In genomic region chr10:102804382-102804781, GRCh38 we compare ENCODE assay signal across 21 cellular contexts. TPM values are rescaled to one million over a fixed set of nuclear protein-coding genes. Genes with fewer than 3 reads are reported as not detected.
DNase-seq lines count a peak whose midpoint lies in the region; ATAC-seq and TF ChIP-seq lines count a peak whose summit lies in the region.
"Had no signal": no experiment of that assay in that cellular context is flagged by ENCODE, and none has a peak within 500 bp of the region (broad histone marks: within the 10 kb centered on the region; RNA-seq: fewer than 3 reads in every experiment).

No MANE protein-coding gene starts in this region.

- no peaks in the 10 kb centered on the region for H3K36me3 ChIP-seq in MM.1S (replicated peaks; ENCODE audit: insufficient read depth, low read length)
- H3K36me3 ChIP-seq in left ventricle myocardium inferior, result peaks cover 31% of the 10 kb centered on the region
- H3K36me3 ChIP-seq: HAP-1, neural progenitor cell had no signal

- H3K4me1 Mint-ChIP-seq in stimulated activated naive CD8-positive, alpha-beta T cell treated with anti-CD3 and anti-CD28 coated beads, Interleukin-15, Interleukin-2, amounts not matched to agents 100 ng/mL and 50 ng/mL, for 24 hours (ENCODE audit: low read depth), result peaks cover 40% of the 10 kb centered on the region
- peaks cover 36% of the 10 kb centered on the region for H3K4me1 Mint-ChIP-seq in activated naive CD8-positive, alpha-beta T cell treated with anti-CD3 and anti-CD28 coated beads for 36 hours
- H3K4me1 Mint-ChIP-seq in nephron, result peaks cover 59% of the 10 kb centered on the region

- H3K4me1 ChIP-seq in MM.1S (ENCODE audit: low read length), result peaks cover 17% of the 10 kb centered on the region
- H3K4me1 ChIP-seq in left ventricle myocardium inferior, result peaks cover 68% of the 10 kb centered on the region
- H3K4me1 ChIP-seq: Caco-2, HAP-1 had no signal

- H3K4me3 ChIP-seq in MM.1S (ENCODE audit: low read length) (no peak overlapping the region), left ventricle myocardium inferior (no peak overlapping the region)
- H3K4me3 ChIP-seq: HAP-1, neural progenitor cell had no signal

- no peaks in the 10 kb centered on the region for H3K27me3 ChIP-seq in MM.1S (replicated peaks; ENCODE audit: insufficient read depth, low read length)
- no peaks in the 10 kb centered on the region for H3K27me3 ChIP-seq in left ventricle myocardium inferior (ENCODE audit: low read depth)
- H3K27me3 ChIP-seq: neural progenitor cell had no signal

- H3K36me3 Mint-ChIP-seq in stimulated activated naive CD8-positive, alpha-beta T cell treated with anti-CD3 and anti-CD28 coated beads, Interleukin-15, Interleukin-2, amounts not matched to agents 100 ng/mL and 50 ng/mL, for 24 hours (ENCODE audit: low read depth), result peaks cover 20% of the 10 kb centered on the region
- H3K36me3 Mint-ChIP-seq in activated naive CD8-positive, alpha-beta T cell treated with anti-CD3 and anti-CD28 coated beads for 36 hours, result peaks cover 19% of the 10 kb centered on the region
- H3K36me3 Mint-ChIP-seq in nephron (ENCODE audit: low read depth), result peaks cover 54% of the 10 kb centered on the region

- no peak for TF ChIP-seq CTCF in nephron (IDR thresholded peaks at IDR 0.05; ENCODE audit: unreplicated experiment in 3 of 3)
- TF ChIP-seq CTCF in MM.1S (IDR thresholded peaks at IDR 0.05; ENCODE audit: low read length), result no peak
- TF ChIP-seq CTCF in left ventricle myocardium inferior (IDR thresholded peaks at IDR 0.05; ENCODE audit: borderline replicate concordance), result no peak

- no peak overlapping the region for H2AFZ ChIP-seq in MM.1S (ENCODE audit: low read length)
- H2AFZ ChIP-seq: neural progenitor cell had no signal

- intact Hi-C loops in left ventricle myocardium inferior (cut with micrococcal nuclease), result loop anchor here (10.0 kb wide), 1 partner anchor 50 kb away; no protein-coding TSS in a partner anchor

- H3K9me3 Mint-ChIP-seq in stimulated activated naive CD8-positive, alpha-beta T cell treated with anti-CD3 and anti-CD28 coated beads, Interleukin-15, Interleukin-2, amounts not matched to agents 100 ng/mL and 50 ng/mL, for 24 hours, result no peaks in the 10 kb centered on the region
- peaks cover 3% of the 10 kb centered on the region for H3K9me3 Mint-ChIP-seq in activated naive CD8-positive, alpha-beta T cell treated with anti-CD3 and anti-CD28 coated beads for 36 hours
- no peaks in the 10 kb centered on the region for H3K9me3 Mint-ChIP-seq in nephron
- H3K9me3 Mint-ChIP-seq: neural progenitor cell had no signal

- peak overlapping the region; percentile 78 for H3K27ac Mint-ChIP-seq in stimulated activated naive CD8-positive, alpha-beta T cell treated with anti-CD3 and anti-CD28 coated beads, Interleukin-15, Interleukin-2, amounts not matched to agents 100 ng/mL and 50 ng/mL, for 24 hours
- peak overlapping the region; percentile 57 for H3K27ac Mint-ChIP-seq in activated naive CD8-positive, alpha-beta T cell treated with anti-CD3 and anti-CD28 coated beads for 36 hours
- peak overlapping the region in 2 of 3 experiments; percentile 10 to 25 for H3K27ac Mint-ChIP-seq in nephron
- H3K27ac Mint-ChIP-seq: neural progenitor cell had no signal

- no peaks in the 10 kb centered on the region for H3K9me3 ChIP-seq in MM.1S (replicated peaks; ENCODE audit: insufficient read depth, low read length)
- no peaks in the 10 kb centered on the region for H3K9me3 ChIP-seq in left ventricle myocardium inferior (replicated peaks)
- H3K9me3 ChIP-seq: Caco-2, HAP-1 had no signal

- no peak for DNase-seq in stimulated activated naive CD8-positive, alpha-beta T cell treated with anti-CD3 and anti-CD28 coated beads, Interleukin-15, Interleukin-2, amounts not matched to agents 100 U/mL and 50 U/mL, for 24 hours
- DNase-seq in activated naive CD8-positive, alpha-beta T cell treated with anti-CD3 and anti-CD28 coated beads for 36 hours, result no peak
- DNase-seq in cerebellar nuclear complex (lab: John Stamatoyannopoulos, UW), result no peak
- DNase-seq in MM.1S, result no peak
- no peak for DNase-seq in left ventricle myocardium inferior
- DNase-seq: activated effector memory CD4-positive, alpha-beta T cell treated with anti-CD3 and anti-CD28 coated beads, Interleukin-2, amount 50 U/mL, for 16 hours; Caco-2; kidney glomerular epithelial cell; NCI-H1092 treated with DMSO at 0.1 percent for 48 hours; NCI-H524 treated with DMSO at 0.1 percent for 48 hours; stimulated activated naive CD4-positive, alpha-beta T cell; SW 1271 had no signal

- no peaks in the 10 kb centered on the region for H3K27me3 Mint-ChIP-seq in stimulated activated naive CD8-positive, alpha-beta T cell treated with anti-CD3 and anti-CD28 coated beads, Interleukin-15, Interleukin-2, amounts not matched to agents 100 ng/mL and 50 ng/mL, for 24 hours
- H3K27me3 Mint-ChIP-seq in activated naive CD8-positive, alpha-beta T cell treated with anti-CD3 and anti-CD28 coated beads for 36 hours, result no peaks in the 10 kb centered on the region
- no peaks in the 10 kb centered on the region for H3K27me3 Mint-ChIP-seq in nephron (ENCODE audit: low read depth)

- no peak for ATAC-seq in stimulated activated naive CD8-positive, alpha-beta T cell treated with anti-CD3 and anti-CD28 coated beads, Interleukin-15, Interleukin-2, amounts not matched to agents 100 U/mL and 50 U/mL, for 24 hours
- ATAC-seq: Right ventricle myocardium inferior had no signal

- no peaks in the 10 kb centered on the region for H3K9me2 ChIP-seq in MM.1S (replicated peaks; ENCODE audit: insufficient read depth, low read length)

- no peaks in the 10 kb centered on the region for H4K20me1 ChIP-seq in MM.1S (ENCODE audit: insufficient read depth, low read length)

- no peaks in the 10 kb centered on the region for H3F3A ChIP-seq in MM.1S (ENCODE audit: insufficient read depth, low read length)

- no peak overlapping the region for H3K4me3 Mint-ChIP-seq in stimulated activated naive CD8-positive, alpha-beta T cell treated with anti-CD3 and anti-CD28 coated beads, Interleukin-15, Interleukin-2, amounts not matched to agents 100 ng/mL and 50 ng/mL, for 24 hours
- no peak overlapping the region for H3K4me3 Mint-ChIP-seq in activated naive CD8-positive, alpha-beta T cell treated with anti-CD3 and anti-CD28 coated beads for 36 hours
- no peak overlapping the region for H3K4me3 Mint-ChIP-seq in nephron
- H3K4me3 Mint-ChIP-seq: neural progenitor cell had no signal

- no peak overlapping the region for H3K9ac ChIP-seq in MM.1S (ENCODE audit: low read length)
- H3K9ac ChIP-seq: KMS-11, neural progenitor cell had no signal

- H3K4me2 ChIP-seq in MM.1S (ENCODE audit: low read depth, low read length), result no peak overlapping the region
- H3K4me2 ChIP-seq: KMS-11, neural progenitor cell had no signal

- peaks cover 79% of the 10 kb centered on the region for H3K79me2 ChIP-seq in MM.1S (ENCODE audit: low read length)

- H3K27ac ChIP-seq in MM.1S (ENCODE audit: low read length) (no peak overlapping the region), left ventricle myocardium inferior (replicated peaks) (no peak overlapping the region)
- H3K27ac ChIP-seq: HL-60, KMS-11, neural progenitor cell had no signal

RNA-seq across cellular contexts. Expression of gene CYP17A1, which starts 32.8 kb away (rescaled TPM):
- not detected for total RNA-seq in activated naive CD8-positive, alpha-beta T cell treated with anti-CD3 and anti-CD28 coated beads for 36 hours
- total RNA-seq in left ventricle myocardium inferior, result not detected
- total RNA-seq: activated CD8-positive, alpha-beta memory T cell treated with anti-CD3 and anti-CD28 coated beads for 36 hours; Caco-2; mesenteric fat pad; Right ventricle myocardium inferior had no signal

RNA-seq across cellular contexts. Expression of gene BORCS7, which starts 49.7 kb away (rescaled TPM):
- 1 to 10 TPM; 8.5 to 9.5 TPM for total RNA-seq in activated naive CD8-positive, alpha-beta T cell treated with anti-CD3 and anti-CD28 coated beads for 36 hours
- total RNA-seq in left ventricle myocardium inferior, result 14.4 TPM

Comparison
In these comparisons a context has a peak if more than half of its experiments do, and no peak if none do; other contexts are left out.
1. H3K27ac Mint-ChIP-seq: peak in every context shown above with its lines; median percentile 78 in stimulated activated naive CD8-positive, alpha-beta T cell treated with anti-CD3 and anti-CD28 coated beads, Interleukin-15, Interleukin-2, amounts not matched to agents 100 ng/mL and 50 ng/mL, for 24 hours; 57 in activated naive CD8-positive, alpha-beta T cell treated with anti-CD3 and anti-CD28 coated beads for 36 hours; 18 in nephron.